1 cellular context compared by ENCODE assay signal in the genomic region with DNA sequence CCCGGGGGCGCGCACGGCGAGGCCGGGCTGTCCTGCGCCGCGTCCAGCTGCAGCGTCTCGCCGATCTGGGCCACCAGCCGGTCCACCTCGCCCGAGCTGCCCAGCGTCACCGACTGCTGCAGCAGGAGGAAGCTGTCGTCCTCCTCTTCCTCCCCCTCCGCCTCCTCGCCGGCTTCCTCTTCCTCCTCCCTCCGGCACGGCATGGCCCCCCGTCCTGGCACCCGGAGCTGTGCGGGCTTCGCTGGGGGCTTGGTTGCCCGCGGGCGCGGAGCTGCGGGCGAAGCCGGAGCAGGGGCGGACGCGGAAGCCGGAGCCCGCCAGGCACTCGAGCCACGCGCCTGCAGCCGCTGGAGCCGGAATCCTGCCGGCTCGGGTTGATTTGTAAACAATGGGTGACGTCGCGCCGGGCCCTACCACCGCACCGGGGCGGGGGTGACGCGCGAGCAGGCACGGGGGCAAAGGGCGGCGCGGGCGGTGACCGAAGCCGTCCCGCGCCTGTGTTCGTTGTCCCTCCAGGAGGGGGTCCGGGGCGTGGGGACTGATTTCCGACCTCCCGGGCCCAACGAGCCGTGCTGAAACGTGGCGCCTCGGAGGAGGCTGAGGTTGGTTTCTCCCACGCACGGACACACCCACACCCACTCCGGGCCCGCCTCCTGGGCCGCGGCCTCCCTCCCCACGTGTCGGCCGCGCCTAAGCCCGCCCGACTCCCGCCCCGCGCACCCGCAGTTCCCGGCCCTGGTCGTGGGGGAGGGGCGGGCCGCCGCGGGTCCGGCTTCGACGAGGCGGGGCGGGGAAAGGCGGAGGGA.
TF ChIP-seq lines count a peak whose summit lies in the region.

FRAT2 (minus strand) TSS at position 360 of the 806 bp plus-strand sequence; CDS start at position 203, 157 bp downstream.

TF ChIP-seq in HepG2, 621 proteins besides CTCF, POLR2A, EP300 and RAD21 (continued from another document and continues in another):
- TF ChIP-seq, protein P1, sequence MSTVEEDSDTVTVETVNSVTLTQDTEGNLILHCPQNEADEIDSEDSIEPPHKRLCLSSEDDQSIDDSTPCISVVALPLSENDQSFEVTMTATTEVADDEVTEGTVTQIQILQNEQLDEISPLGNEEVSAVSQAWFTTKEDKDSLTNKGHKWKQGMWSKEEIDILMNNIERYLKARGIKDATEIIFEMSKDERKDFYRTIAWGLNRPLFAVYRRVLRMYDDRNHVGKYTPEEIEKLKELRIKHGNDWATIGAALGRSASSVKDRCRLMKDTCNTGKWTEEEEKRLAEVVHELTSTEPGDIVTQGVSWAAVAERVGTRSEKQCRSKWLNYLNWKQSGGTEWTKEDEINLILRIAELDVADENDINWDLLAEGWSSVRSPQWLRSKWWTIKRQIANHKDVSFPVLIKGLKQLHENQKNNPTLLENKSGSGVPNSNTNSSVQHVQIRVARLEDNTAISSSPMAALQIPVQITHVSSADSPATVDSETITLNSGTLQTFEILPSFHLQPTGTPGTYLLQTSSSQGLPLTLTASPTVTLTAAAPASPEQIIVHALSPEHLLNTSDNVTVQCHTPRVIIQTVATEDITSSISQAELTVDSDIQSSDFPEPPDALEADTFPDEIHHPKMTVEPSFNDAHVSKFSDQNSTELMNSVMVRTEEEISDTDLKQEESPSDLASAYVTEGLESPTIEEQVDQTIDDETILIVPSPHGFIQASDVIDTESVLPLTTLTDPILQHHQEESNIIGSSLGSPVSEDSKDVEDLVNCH (CRISPR knock-in tag; IDR thresholded peaks at IDR 0.05), result no peak
- TF ChIP-seq GZF1 (CRISPR knock-in tag; IDR thresholded peaks at IDR 0.05) (0 out of 2 replicates have a peak, but pooled peaks have one; percentile 17), NFATC3 (CRISPR knock-in tag; IDR thresholded peaks at IDR 0.05) (no peak), ZMYM3 (CRISPR knock-in tag; IDR thresholded peaks at IDR 0.05) (0 out of 2 replicates have a peak, but pooled peaks have one; percentile 10), RXRA (CRISPR knock-in tag; IDR thresholded peaks at IDR 0.05) (peak; percentile 65; the same call in 1 of the 2 replicates), ZNF264 (CRISPR knock-in tag; IDR thresholded peaks at IDR 0.05) (peak; percentile 37; the same call in 1 of the 2 replicates), MXD3 (CRISPR knock-in tag; IDR thresholded peaks at IDR 0.05) (peak; percentile 93), NFKB2 (CRISPR knock-in tag; IDR thresholded peaks at IDR 0.05; ENCODE audit: borderline replicate concordance) (peak; percentile 72; the same call in 1 of the 2 replicates), ZNF547 (CRISPR knock-in tag; IDR thresholded peaks at IDR 0.05) (peak; percentile 86), MAFF (IDR thresholded peaks at IDR 0.05; ENCODE audit: low read depth, low read length) (no peak), ARNTL (CRISPR knock-in tag; IDR thresholded peaks at IDR 0.05) (peak; percentile 96), FOXC1 (CRISPR knock-in tag; IDR thresholded peaks at IDR 0.05; ENCODE audit: borderline replicate concordance) (no peak), ZNF605 (CRISPR knock-in tag; IDR thresholded peaks at IDR 0.05) (peak; percentile 64), ZNF776 (CRISPR knock-in tag; IDR thresholded peaks at IDR 0.05) (peak; percentile 83), NRL (CRISPR knock-in tag; IDR thresholded peaks at IDR 0.05; ENCODE audit: borderline replicate concordance) (0 out of 2 replicates have a peak, but pooled peaks have one; percentile 33), SALL2 (CRISPR knock-in tag; IDR thresholded peaks at IDR 0.05) (peak; percentile 74; the same call in 1 of the 2 replicates), TBL1XR1 (IDR thresholded peaks at IDR 0.05; ENCODE audit: borderline replicate concordance, low read length, partially characterized antibody) (peak; percentile 42), PTBP1 (IDR thresholded peaks at IDR 0.05; ENCODE audit: low read depth, low read length, poor library complexity, severe bottlenecking) (no peak), AHR (CRISPR knock-in tag; IDR thresholded peaks at IDR 0.05) (peak; percentile 66; the same call in 1 of the 2 replicates), BORCS8-MEF2B (CRISPR knock-in tag; IDR thresholded peaks at IDR 0.05) (peak; percentile 71; the same call in 1 of the 2 replicates), SUZ12 (IDR thresholded peaks at IDR 0.05; ENCODE audit: low read depth, low read length) (no peak), CREB1 (IDR thresholded peaks at IDR 0.05) (peak; percentile 92), CREB1 (CRISPR knock-in tag; IDR thresholded peaks at IDR 0.05) (peak; percentile 58; the same call in 1 of the 2 replicates), ELF4 (CRISPR knock-in tag; IDR thresholded peaks at IDR 0.05; ENCODE audit: borderline replicate concordance) (no peak), HES4 (CRISPR knock-in tag; IDR thresholded peaks at IDR 0.05; ENCODE audit: borderline replicate concordance) (peak; percentile 81), SATB2 (CRISPR knock-in tag; IDR thresholded peaks at IDR 0.05) (no peak; the same call in 1 of the 2 replicates), BCL6 (CRISPR knock-in tag; IDR thresholded peaks at IDR 0.05) (peak; percentile 49; the same call in 1 of the 2 replicates), ZNF841 (CRISPR knock-in tag; IDR thresholded peaks at IDR 0.05; ENCODE audit: borderline replicate concordance) (peak; percentile 50; the same call in 1 of the 2 replicates), DR1 (CRISPR knock-in tag; IDR thresholded peaks at IDR 0.05) (peak; percentile 45; the same call in 1 of the 2 replicates), ZZZ3 (CRISPR knock-in tag; IDR thresholded peaks at IDR 0.05; ENCODE audit: borderline replicate concordance) (peak; percentile 84; the same call in 1 of the 2 replicates), U2AF1 (optimal IDR thresholded peaks at IDR 0.05; ENCODE audit: low read depth, low read length) (no peak), ZNF329 (CRISPR knock-in tag; IDR thresholded peaks at IDR 0.05; ENCODE audit: low read depth) (peak; percentile 37; the same call in 1 of the 2 replicates), HMGXB4 (CRISPR knock-in tag; IDR thresholded peaks at IDR 0.05; ENCODE audit: borderline replicate concordance in 1 of 2, low read depth in 1 of 2) (peak; percentile 69 to 75; a peak in 3 of 4 replicates), ZHX2 (IDR thresholded peaks at IDR 0.05; ENCODE audit: low read depth) (no peak), ZHX2 (CRISPR knock-in tag; IDR thresholded peaks at IDR 0.05; ENCODE audit: borderline replicate concordance) (no peak), YEATS2 (CRISPR knock-in tag; IDR thresholded peaks at IDR 0.05; ENCODE audit: borderline replicate concordance) (peak; percentile 46; the same call in 1 of the 2 replicates), MED1 (CRISPR knock-in tag; IDR thresholded peaks at IDR 0.05) (peak; percentile 75)
- TF ChIP-seq, protein P2, sequence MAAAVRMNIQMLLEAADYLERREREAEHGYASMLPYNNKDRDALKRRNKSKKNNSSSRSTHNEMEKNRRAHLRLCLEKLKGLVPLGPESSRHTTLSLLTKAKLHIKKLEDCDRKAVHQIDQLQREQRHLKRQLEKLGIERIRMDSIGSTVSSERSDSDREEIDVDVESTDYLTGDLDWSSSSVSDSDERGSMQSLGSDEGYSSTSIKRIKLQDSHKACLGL (CRISPR knock-in tag; IDR thresholded peaks at IDR 0.05), result peak; percentile 74; the same call in 1 of the 2 replicates
- TF ChIP-seq, protein P3, sequence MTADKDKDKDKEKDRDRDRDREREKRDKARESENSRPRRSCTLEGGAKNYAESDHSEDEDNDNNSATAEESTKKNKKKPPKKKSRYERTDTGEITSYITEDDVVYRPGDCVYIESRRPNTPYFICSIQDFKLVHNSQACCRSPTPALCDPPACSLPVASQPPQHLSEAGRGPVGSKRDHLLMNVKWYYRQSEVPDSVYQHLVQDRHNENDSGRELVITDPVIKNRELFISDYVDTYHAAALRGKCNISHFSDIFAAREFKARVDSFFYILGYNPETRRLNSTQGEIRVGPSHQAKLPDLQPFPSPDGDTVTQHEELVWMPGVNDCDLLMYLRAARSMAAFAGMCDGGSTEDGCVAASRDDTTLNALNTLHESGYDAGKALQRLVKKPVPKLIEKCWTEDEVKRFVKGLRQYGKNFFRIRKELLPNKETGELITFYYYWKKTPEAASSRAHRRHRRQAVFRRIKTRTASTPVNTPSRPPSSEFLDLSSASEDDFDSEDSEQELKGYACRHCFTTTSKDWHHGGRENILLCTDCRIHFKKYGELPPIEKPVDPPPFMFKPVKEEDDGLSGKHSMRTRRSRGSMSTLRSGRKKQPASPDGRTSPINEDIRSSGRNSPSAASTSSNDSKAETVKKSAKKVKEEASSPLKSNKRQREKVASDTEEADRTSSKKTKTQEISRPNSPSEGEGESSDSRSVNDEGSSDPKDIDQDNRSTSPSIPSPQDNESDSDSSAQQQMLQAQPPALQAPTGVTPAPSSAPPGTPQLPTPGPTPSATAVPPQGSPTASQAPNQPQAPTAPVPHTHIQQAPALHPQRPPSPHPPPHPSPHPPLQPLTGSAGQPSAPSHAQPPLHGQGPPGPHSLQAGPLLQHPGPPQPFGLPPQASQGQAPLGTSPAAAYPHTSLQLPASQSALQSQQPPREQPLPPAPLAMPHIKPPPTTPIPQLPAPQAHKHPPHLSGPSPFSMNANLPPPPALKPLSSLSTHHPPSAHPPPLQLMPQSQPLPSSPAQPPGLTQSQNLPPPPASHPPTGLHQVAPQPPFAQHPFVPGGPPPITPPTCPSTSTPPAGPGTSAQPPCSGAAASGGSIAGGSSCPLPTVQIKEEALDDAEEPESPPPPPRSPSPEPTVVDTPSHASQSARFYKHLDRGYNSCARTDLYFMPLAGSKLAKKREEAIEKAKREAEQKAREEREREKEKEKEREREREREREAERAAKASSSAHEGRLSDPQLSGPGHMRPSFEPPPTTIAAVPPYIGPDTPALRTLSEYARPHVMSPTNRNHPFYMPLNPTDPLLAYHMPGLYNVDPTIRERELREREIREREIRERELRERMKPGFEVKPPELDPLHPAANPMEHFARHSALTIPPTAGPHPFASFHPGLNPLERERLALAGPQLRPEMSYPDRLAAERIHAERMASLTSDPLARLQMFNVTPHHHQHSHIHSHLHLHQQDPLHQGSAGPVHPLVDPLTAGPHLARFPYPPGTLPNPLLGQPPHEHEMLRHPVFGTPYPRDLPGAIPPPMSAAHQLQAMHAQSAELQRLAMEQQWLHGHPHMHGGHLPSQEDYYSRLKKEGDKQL (CRISPR knock-in tag; IDR thresholded peaks at IDR 0.05; ENCODE audit: low read depth), result peak; percentile 41; the same call in 1 of the 2 replicates
